Comparison of ENCODE assay signal across 8 cellular contexts in genomic region chr11:64334764-64335741, GRCh38. TPM values are rescaled to one million over a fixed set of nuclear protein-coding genes. Genes with fewer than 3 reads are reported as not detected.
A peak's percentile ranks its signal among the peaks of the same experiment; 100 is the strongest.
DNase-seq lines count a peak whose midpoint lies in the region; ATAC-seq lines count a peak whose summit lies in the region.

No MANE protein-coding gene starts in this region.

- H3K27me3 Mint-ChIP-seq in activated T-helper 17 cell treated with anti-CD3 and anti-CD28 coated beads, Interleukin-2, amount 50 U/mL, for 72 hours: no peaks in the 10 kb centered on the region

- peak overlapping the region; percentile 86 for H3K27ac Mint-ChIP-seq in activated T-helper 17 cell treated with anti-CD3 and anti-CD28 coated beads, Interleukin-2, amount 50 U/mL, for 72 hours

- DNase-seq in Daoy (ENCODE audit: low read depth) (peak; percentile 98), NCI-H446 (lab: John Stamatoyannopoulos, UW) (peak; percentile 69 to 93), kidney tubule cell (ENCODE audit: low spot score) (peak; percentile 100), NCI-H2081 treated with DMSO at 0.1 percent for 48 hours (lab: John Stamatoyannopoulos, UW) (no peak)
- no peak for DNase-seq in stimulated activated naive CD4-positive, alpha-beta T cell (lab: John Stamatoyannopoulos, UW)

- peak; percentile 60 for ATAC-seq in GM19328 (IDR thresholded peaks at IDR 0.05; ENCODE audit: unreplicated experiment)
- ATAC-seq in HG03175 (IDR thresholded peaks at IDR 0.05; ENCODE audit: unreplicated experiment): peak; percentile 71
- ATAC-seq in activated T-helper 17 cell treated with anti-CD3 and anti-CD28 coated beads, Interleukin-2, amount 50 U/mL, for 72 hours (replicated peaks): peak; percentile 75

- peak overlapping the region; percentile 41 for H3K4me3 Mint-ChIP-seq in activated T-helper 17 cell treated with anti-CD3 and anti-CD28 coated beads, Interleukin-2, amount 50 U/mL, for 72 hours

- peaks cover 19% of the 10 kb centered on the region for H3K4me1 Mint-ChIP-seq in activated T-helper 17 cell treated with anti-CD3 and anti-CD28 coated beads, Interleukin-2, amount 50 U/mL, for 72 hours

- H3K36me3 Mint-ChIP-seq in activated T-helper 17 cell treated with anti-CD3 and anti-CD28 coated beads, Interleukin-2, amount 50 U/mL, for 72 hours (ENCODE audit: low read depth): peaks cover 34% of the 10 kb centered on the region

- H3K9me3 Mint-ChIP-seq in activated T-helper 17 cell treated with anti-CD3 and anti-CD28 coated beads, Interleukin-2, amount 50 U/mL, for 72 hours: no peaks in the 10 kb centered on the region

RNA-seq across cellular contexts. Expression of gene CCDC88B, which starts 5.0 kb away (rescaled TPM):
- total RNA-seq in Daoy (2014; rRNA removed; shearing (Covaris generic)): 1.7 and 2.1 TPM in 2 replicates
- total RNA-seq in activated T-helper 17 cell treated with anti-CD3 and anti-CD28 coated beads, Interleukin-2, amount 50 U/mL, for 72 hours: 100 to 1,000 TPM; 120 to 125 TPM

RNA-seq across cellular contexts. Expression of gene PRDX5, which starts 17.1 kb away (rescaled TPM):
- 213 and 229 TPM in 2 replicates for total RNA-seq in Daoy (2014; rRNA removed; shearing (Covaris generic))
- total RNA-seq in activated T-helper 17 cell treated with anti-CD3 and anti-CD28 coated beads, Interleukin-2, amount 50 U/mL, for 72 hours: 100 to 1,000 TPM; 124 to 164 TPM

RNA-seq across cellular contexts. Expression of gene TRMT112, which starts 17.7 kb away (rescaled TPM):
- total RNA-seq in Daoy (2014; rRNA removed; shearing (Covaris generic)): 565 and 690 TPM in 2 replicates
- total RNA-seq in activated T-helper 17 cell treated with anti-CD3 and anti-CD28 coated beads, Interleukin-2, amount 50 U/mL, for 72 hours: 100 to 1,000 TPM; 157 to 218 TPM

RNA-seq across cellular contexts. Expression of gene RPS6KA4, which starts 23.9 kb away (rescaled TPM):
- 28.7 and 38.6 TPM in 2 replicates for total RNA-seq in Daoy (2014; rRNA removed; shearing (Covaris generic))
- total RNA-seq in activated T-helper 17 cell treated with anti-CD3 and anti-CD28 coated beads, Interleukin-2, amount 50 U/mL, for 72 hours: 10 to 100 TPM; 14.8 to 33.3 TPM

RNA-seq across cellular contexts. Expression of gene ESRRA, which starts 29.7 kb away (rescaled TPM):
- total RNA-seq in Daoy (2014; rRNA removed; shearing (Covaris generic)): 35.0 and 37.5 TPM in 2 replicates
- 10 to 100 TPM; 31.2 to 55.7 TPM for total RNA-seq in activated T-helper 17 cell treated with anti-CD3 and anti-CD28 coated beads, Interleukin-2, amount 50 U/mL, for 72 hours

Comparison
In these comparisons a context has a peak if more than half of its experiments do, and no peak if none do; other contexts are left out.
1. DNase-seq: peak in Daoy (single experiment), NCI-H446 (2 of 2) and kidney tubule cell (single experiment); none in NCI-H2081 treated with DMSO at 0.1 percent for 48 hours (single experiment) and stimulated activated naive CD4-positive, alpha-beta T cell (0 of 6).
2. RNA of gene CCDC88B, which starts 5.0 kb away (total RNA-seq): 120 to 125 TPM in activated T-helper 17 cell treated with anti-CD3 and anti-CD28 coated beads, Interleukin-2, amount 50 U/mL, for 72 hours; 1.7 to 2.1 TPM in Daoy; every median in the first group is over 10 times any median in the second.
3. Peak in every context shown above with its lines, with median percentiles within 50 percentile points of each other: ATAC-seq.